Comparison of ENCODE assay signal across 10 cellular contexts in the genomic region with DNA sequence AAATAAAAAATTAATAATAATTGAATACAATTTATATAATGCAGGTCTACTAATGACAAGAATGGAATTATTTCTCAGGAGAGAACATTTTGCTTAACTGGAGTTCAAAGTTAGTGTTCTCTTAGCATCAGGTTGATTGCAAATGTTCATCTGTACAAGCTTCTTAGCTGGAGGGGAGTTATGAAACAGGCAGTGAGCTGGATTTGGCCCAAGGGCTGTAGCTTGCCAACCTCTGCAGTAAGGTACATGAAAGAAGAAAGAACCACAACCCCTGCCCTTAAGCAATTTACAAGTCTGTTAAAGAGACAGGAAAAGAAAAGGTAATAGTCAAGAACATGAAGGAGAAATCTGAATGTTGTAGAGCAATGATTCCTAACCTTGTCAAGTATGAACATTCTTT. TPM values are rescaled to one million over a fixed set of nuclear protein-coding genes. Genes with fewer than 3 reads are reported as not detected.
DNase-seq lines count a peak whose midpoint lies in the region; ATAC-seq, FAIRE-seq and TF ChIP-seq lines count a peak whose summit lies in the region.
"Had no signal": no experiment of that assay in that cellular context is flagged by ENCODE, and none has a peak within 500 bp of the region (broad histone marks: within the 10 kb centered on the region; RNA-seq: fewer than 3 reads in every experiment).

No MANE protein-coding gene starts in this region.

- no peaks in the 10 kb centered on the region for H3K27me3 ChIP-seq in fibroblast of lung (ENCODE audit: control insufficient read depth, insufficient read depth, low read length)
- no peaks in the 10 kb centered on the region for H3K27me3 ChIP-seq in suprapubic skin
- H3K27me3 ChIP-seq in brain microvascular endothelial cell (replicated peaks), result no peaks in the 10 kb centered on the region
- H3K27me3 ChIP-seq: Peyer's patch had no signal

- no peaks in the 10 kb centered on the region for H4K20me1 ChIP-seq in fibroblast of lung (ENCODE audit: control insufficient read depth, extremely low read depth, insufficient read depth, low read length)

- H3K36me3 ChIP-seq in fibroblast of lung (ENCODE audit: control insufficient read depth, insufficient read depth, low read length) (no peaks in the 10 kb centered on the region), suprapubic skin (peaks cover 9% of the 10 kb centered on the region), brain microvascular endothelial cell (replicated peaks) (no peaks in the 10 kb centered on the region)

- no peak overlapping the region for H2AFZ ChIP-seq in fibroblast of lung (ENCODE audit: low read length)

- no peak for TF ChIP-seq EP300 in suprapubic skin (IDR thresholded peaks at IDR 0.05)

- in situ Hi-C loops in brain microvascular endothelial cell (cut with HindIII; ENCODE audit: low pct_ligation_motif_present, low sequenced_read_pairs), result no loop called here

- no peak for FAIRE-seq in GM19239 (lab: Jason Lieb, UNC)
- FAIRE-seq: K562 had no signal

- H3K4me2 ChIP-seq in fibroblast of lung (ENCODE audit: extremely low read depth, insufficient read depth, low read length), result no peak overlapping the region

- TF ChIP-seq CTCF in fibroblast of lung (conservative IDR thresholded peaks at IDR 0.05 in 1 of 2, IDR thresholded peaks at IDR 0.05 in 1 of 2; ENCODE audit: low read depth in 1 of 2, low read length in 2 of 2), result no peak
- no peak for TF ChIP-seq CTCF in omental fat pad (IDR thresholded peaks at IDR 0.05)
- TF ChIP-seq CTCF in suprapubic skin (IDR thresholded peaks at IDR 0.05), result no peak
- no peak for TF ChIP-seq CTCF in brain microvascular endothelial cell (IDR thresholded peaks at IDR 0.05; ENCODE audit: low read depth, low read length, missing control alignments)

- H3K9me3 ChIP-seq in fibroblast of lung (ENCODE audit: control insufficient read depth, insufficient read depth, low read depth, low read length) (no peaks in the 10 kb centered on the region), suprapubic skin (no peaks in the 10 kb centered on the region)
- H3K9me3 ChIP-seq: Peyer's patch had no signal

- ATAC-seq in omental fat pad (ENCODE audit: low FRiP score), result peak; percentile 76

- H3K27ac ChIP-seq in fibroblast of lung (ENCODE audit: insufficient read depth, low read length), result no peak overlapping the region
- H3K27ac ChIP-seq in suprapubic skin, result no peak overlapping the region
- no peak overlapping the region for H3K27ac ChIP-seq in brain microvascular endothelial cell
- H3K27ac ChIP-seq: Peyer's patch had no signal

- H3K79me2 ChIP-seq in fibroblast of lung (ENCODE audit: control insufficient read depth, insufficient read depth, low read length), result no peaks in the 10 kb centered on the region

- H3K4me1 ChIP-seq in fibroblast of lung (ENCODE audit: control insufficient read depth, extremely low read depth, insufficient read depth, low read length) (no peaks in the 10 kb centered on the region), suprapubic skin (no peaks in the 10 kb centered on the region)
- H3K4me1 ChIP-seq: Peyer's patch had no signal

- no peak overlapping the region for H3K9ac ChIP-seq in fibroblast of lung (ENCODE audit: insufficient read depth, low read length)

- TF ChIP-seq POLR2A in suprapubic skin (IDR thresholded peaks at IDR 0.05), result no peak

- DNase-seq in DMS79 (lab: John Stamatoyannopoulos, UW) (peak; percentile 29), NCI-H69 (lab: John Stamatoyannopoulos, UW) (peak; percentile 53), fibroblast of lung (ENCODE audit: low read depth in 2 of 2) (peak; percentile 46 to 72), omental fat pad (ENCODE audit: low spot score) (no peak), suprapubic skin (ENCODE audit: low spot score in 2 of 2) (no peak), GM19239 (ENCODE audit: insufficient read length, low spot score) (no peak), brain microvascular endothelial cell (no peak)
- DNase-seq in activated CD4-positive, alpha-beta T cell treated with anti-CD3 and anti-CD28 coated beads, Interleukin-2, amount 50 U/mL, for 1 hour, result no peak
- DNase-seq: Peyer's patch had no signal

- H3K4me3 ChIP-seq in fibroblast of lung (replicated peaks in 1 of 4; ENCODE audit: control extremely low read depth in 1 of 4, insufficient read depth in 1 of 4, low read depth in 3 of 4, low read length in 4 of 4) (no peak overlapping the region), suprapubic skin (no peak overlapping the region), brain microvascular endothelial cell (ENCODE audit: low read depth, low read length) (no peak overlapping the region)
- H3K4me3 ChIP-seq: K562, Peyer's patch had no signal

RNA-seq across cellular contexts. Expression of a gene that starts 17.0 kb away (rescaled TPM):
- 34.7 and 39.3 TPM in 2 replicates for total RNA-seq in fibroblast of lung
- 15.3 and 20.7 TPM in 2 replicates for polyA plus RNA-seq in fibroblast of lung
- 11.6 and 14.6 TPM in 2 replicates for polyA plus RNA-seq in fibroblast of lung (2012)
- polyA minus RNA-seq in fibroblast of lung (ENCODE audit: low replicate concordance), result 4.6 and 5.7 TPM in 2 replicates
- 10 to 100 TPM; 46.8 to 70.9 (median 48.9) TPM for total RNA-seq in omental fat pad
- 10 to 100 TPM; 15.8 to 26.2 (median 18.2) TPM for total RNA-seq in suprapubic skin

Comparison
In these comparisons a context has a peak if more than half of its experiments do, and no peak if none do; other contexts are left out.
1. DNase-seq: peak in DMS79 (single experiment), NCI-H69 (single experiment) and fibroblast of lung (2 of 2); none in omental fat pad (single experiment), suprapubic skin (0 of 2), GM19239 (single experiment), brain microvascular endothelial cell (single experiment) and activated CD4-positive, alpha-beta T cell treated with anti-CD3 and anti-CD28 coated beads, Interleukin-2, amount 50 U/mL, for 1 hour (single experiment).